In genomic region chr9:129647635-129648034, GRCh38 we compare ENCODE assay signal across 23 cellular contexts. TPM values are rescaled to one million over a fixed set of nuclear protein-coding genes. Genes with fewer than 3 reads are reported as not detected.
"Had no signal": no experiment of that assay in that cellular context is flagged by ENCODE, and none has a peak within 500 bp of the region (broad histone marks: within the 10 kb centered on the region; RNA-seq: fewer than 3 reads in every experiment).

No MANE protein-coding gene starts in this region.

- H3K4me3 ChIP-seq: coronary artery, lung, psoas muscle, skin epidermis, tibial artery, vagina had no signal

- H3K4me1 ChIP-seq: psoas muscle had no signal

- H3K27ac ChIP-seq: psoas muscle had no signal

- DNase-seq: activated CD4-positive, alpha-beta T cell treated with anti-CD3 and anti-CD28 coated beads, Interleukin-2, amount 10 ng/mL, durations not matched to agents 24 days and 14 days; activated CD4-positive, CD25-positive, alpha-beta regulatory T cell; activated CD8-positive, alpha-beta memory T cell treated with anti-CD3 and anti-CD28 coated beads, Interleukin-2, amount 50 U/mL, for 4 hours; activated naive CD4-positive, alpha-beta T cell treated with anti-CD3 and anti-CD28 coated beads for 36 hours; activated naive CD8-positive, alpha-beta T cell treated with anti-CD3 and anti-CD28 coated beads, Interleukin-2, amount 50 U/mL, for 24 hours; activated T-cell treated with anti-CD3 and anti-CD28 coated beads, Interleukin-2, amount 50 U/mL, for 4 hours; anterior cingulate cortex; foreskin melanocyte; glutamatergic neuron; hypothalamus; islet precursor cell; psoas muscle; stimulated activated naive CD8-positive, alpha-beta T cell treated with anti-CD3 and anti-CD28 coated beads, Interleukin-15, Interleukin-2, amounts not matched to agents 100 U/mL and 50 U/mL, for 24 hours; substantia nigra; T1000 had no signal

- H3K27me3 ChIP-seq: tibial artery, vagina had no signal

- ATAC-seq: activated naive CD8-positive, alpha-beta T cell treated with anti-CD3 and anti-CD28 coated beads, Interleukin-2, amount 50 U/mL, for 24 hours; activated T-cell treated with anti-CD3 and anti-CD28 coated beads, Interleukin-2, amount 50 U/mL, for 4 hours; psoas muscle; right cardiac atrium; stimulated activated naive CD8-positive, alpha-beta T cell treated with anti-CD3 and anti-CD28 coated beads, Interleukin-15, Interleukin-2, amounts not matched to agents 100 U/mL and 50 U/mL, for 24 hours had no signal

- H3K36me3 ChIP-seq: tibial artery, vagina had no signal

- H3K9me3 ChIP-seq: psoas muscle, tibial artery, vagina had no signal

RNA-seq across cellular contexts. Expression of gene PRRX2, which starts 17.8 kb away (rescaled TPM):
- polyA plus RNA-seq: neural cell had no signal

RNA-seq across cellular contexts. Expression of gene C9orf50, which starts 26.7 kb away (rescaled TPM):
- total RNA-seq: activated CD4-positive, alpha-beta T cell treated with anti-CD3 and anti-CD28 coated beads, Interleukin-2, amount 10 ng/mL, durations not matched to agents 24 days and 14 days; activated naive CD4-positive, alpha-beta T cell treated with anti-CD3 and anti-CD28 coated beads for 36 hours; activated T-cell treated with anti-CD3 and anti-CD28 coated beads, Interleukin-2, amount 50 U/mL, for 4 hours; psoas muscle; T-helper 1 cell treated with Interleukin-12 subunit alpha and Interleukin-12 subunit beta and Interleukin-4 antibody, amounts not matched to agents 30 ng/mL and 1 ng/mL, for 36 hours; vagina had no signal
- polyA plus RNA-seq: lung, neural cell, psoas muscle, right cardiac atrium had no signal
